In genomic region chr2:98313512-98314250, GRCh38 we compare ENCODE assay signal across 22 cellular contexts. TPM values are rescaled to one million over a fixed set of nuclear protein-coding genes. Genes with fewer than 3 reads are reported as not detected.
DNase-seq lines count a peak whose midpoint lies in the region; ATAC-seq, FAIRE-seq and TF ChIP-seq lines count a peak whose summit lies in the region.
"Had no signal": no experiment of that assay in that cellular context is flagged by ENCODE, and none has a peak within 500 bp of the region (broad histone marks: within the 10 kb centered on the region; RNA-seq: fewer than 3 reads in every experiment).

No MANE protein-coding gene starts in this region.

- peaks cover 50 to 91% of the 10 kb centered on the region in 2 donors for H3K27me3 Mint-ChIP-seq in effector memory CD8-positive, alpha-beta T cell

- H3K4me3 Mint-ChIP-seq in effector memory CD8-positive, alpha-beta T cell, result no peak overlapping the region
- H3K4me3 Mint-ChIP-seq: CD4-positive, alpha-beta memory T cell; HFFc6 had no signal

- 81% methylated on average over 8 of the region's 8 CpGs for WGBS in esophagus muscularis mucosa

- intact Hi-C loops in esophagus muscularis mucosa (cut with DNase I), result no loop called here

- no peak for ATAC-seq in effector memory CD8-positive, alpha-beta T cell (replicated peaks)

- no peak for TF ChIP-seq CTCF in esophagus muscularis mucosa (IDR thresholded peaks at IDR 0.05)

- no peak overlapping the region for H3K4me3 ChIP-seq in esophagus muscularis mucosa
- H3K4me3 ChIP-seq: HAP-1 had no signal

- H3K27me3 ChIP-seq in esophagus muscularis mucosa, result peaks cover 0 to 17% (median 0%) of the 10 kb centered on the region in 4 donors

- no peaks in the 10 kb centered on the region for H3K36me3 Mint-ChIP-seq in effector memory CD8-positive, alpha-beta T cell (ENCODE audit: insufficient read depth)
- H3K36me3 Mint-ChIP-seq: CD4-positive, alpha-beta memory T cell had no signal

- no peak overlapping the region for H3K27ac Mint-ChIP-seq in effector memory CD8-positive, alpha-beta T cell
- H3K27ac Mint-ChIP-seq: CD4-positive, alpha-beta memory T cell; HFFc6 had no signal

- H3K27ac ChIP-seq in esophagus muscularis mucosa (replicated peaks in 1 of 4), result no peak overlapping the region

- no peak for TF ChIP-seq POLR2A in esophagus muscularis mucosa (IDR thresholded peaks at IDR 0.05; ENCODE audit: low read depth)

- DNase-seq in HTR-8/SVneo (ENCODE audit: insufficient read length, low spot score), result no peak
- peak; percentile 69 for DNase-seq in NCI-H2227 treated with DMSO at 0.1 percent for 48 hours (lab: John Stamatoyannopoulos, UW)
- DNase-seq in esophagus muscularis mucosa (ENCODE audit: extremely low spot score), result peak; percentile 88
- no peak for DNase-seq in effector memory CD8-positive, alpha-beta T cell
- no peak for DNase-seq in dedifferentiated amniotic fluid mesenchymal stem cell (ENCODE audit: extremely low spot score)
- no peak for DNase-seq in glomerular visceral epithelial cell (ENCODE audit: extremely low spot score)
- DNase-seq: C1 segment of cervical spinal cord; Calu3; CD4-positive, alpha-beta memory T cell; COR-L47; DMS53; DMS79 treated with DMSO at 0.1 percent for 48 hours; GF-D8; HFFc6 had no signal

- no peaks in the 10 kb centered on the region for H3K4me1 Mint-ChIP-seq in effector memory CD8-positive, alpha-beta T cell (ENCODE audit: low read depth in 2 of 2)
- H3K4me1 Mint-ChIP-seq: CD4-positive, alpha-beta memory T cell had no signal

- TF ChIP-seq EP300 in esophagus muscularis mucosa (IDR thresholded peaks at IDR 0.05), result no peak

- H3K9me3 Mint-ChIP-seq in effector memory CD8-positive, alpha-beta T cell, result peaks cover 1 to 6% of the 10 kb centered on the region in 2 donors

- H3K4me1 ChIP-seq in esophagus muscularis mucosa, result no peaks in the 10 kb centered on the region
- H3K4me1 ChIP-seq: HAP-1 had no signal

- peak; percentile 77 for FAIRE-seq in HTR-8/SVneo (lab: Jason Lieb, UNC)
- FAIRE-seq: GM12891, GM18507, H54 had no signal

- H3K36me3 ChIP-seq in esophagus muscularis mucosa, result no peaks in the 10 kb centered on the region
- H3K36me3 ChIP-seq: HAP-1 had no signal

- no peaks in the 10 kb centered on the region for H3K9me3 ChIP-seq in esophagus muscularis mucosa

RNA-seq across cellular contexts. Expression of gene CNGA3, which starts 32.6 kb away (rescaled TPM):
- 10 to 100 TPM in 1 of 4 donors, 1 to 10 TPM in 3; 2.5 to 13.7 (median 6.6) TPM for total RNA-seq in esophagus muscularis mucosa
- total RNA-seq: A172; A673; Calu3; CD4-positive, alpha-beta memory T cell; Daoy; G401 had no signal

Comparison
In these comparisons a context has a peak if more than half of its experiments do, and no peak if none do; other contexts are left out.
1. DNase-seq: peak in NCI-H2227 treated with DMSO at 0.1 percent for 48 hours (single experiment) and esophagus muscularis mucosa (single experiment); none in HTR-8/SVneo (single experiment), effector memory CD8-positive, alpha-beta T cell (0 of 3), dedifferentiated amniotic fluid mesenchymal stem cell (single experiment) and glomerular visceral epithelial cell (single experiment).